In genomic region chr14:74611672-74612345, GRCh38 we compare ENCODE assay signal across 8 cellular contexts. TPM values are rescaled to one million over a fixed set of nuclear protein-coding genes. Genes with fewer than 3 reads are reported as not detected.
DNase-seq lines count a peak whose midpoint lies in the region; ATAC-seq and TF ChIP-seq lines count a peak whose summit lies in the region.

Gene LTBP2 (minus strand): TSS chr14:74612237. CDS start chr14:74611944, 293 bp downstream.

- peaks cover 27% of the 10 kb centered on the region for H3K4me1 Mint-ChIP-seq in activated T-helper 2 cell treated with anti-CD3 and anti-CD28 coated beads, Interferon-gamma antibody, Interleukin-2, Interleukin-4, amounts not matched to agents 10 μg/mL and 5 μg/mL and 100 μg/mL, durations not matched to agents 14 hours and 24 hours and 36 hours (ENCODE audit: low read depth)

- H2AFZ ChIP-seq in trophoblast cell (ENCODE audit: insufficient read depth, low read length, poor library complexity): peak within 1 kb of the TSS; percentile 38

- H3K36me3 Mint-ChIP-seq in activated T-helper 2 cell treated with anti-CD3 and anti-CD28 coated beads, Interferon-gamma antibody, Interleukin-2, Interleukin-4, amounts not matched to agents 10 μg/mL and 5 μg/mL and 100 μg/mL, durations not matched to agents 14 hours and 24 hours and 36 hours (ENCODE audit: low read depth): no peaks in the 10 kb centered on the region

- H3K4me1 ChIP-seq in A673 (ENCODE audit: insufficient read depth, low read length, poor library complexity, severe bottlenecking) (peaks cover 17% of the 10 kb centered on the region), HEK293 (ENCODE audit: control insufficient read depth, insufficient read depth, low read length) (peaks cover 3% of the 10 kb centered on the region; the same call in 1 of the 2 replicates), trophoblast cell (ENCODE audit: control insufficient read depth in 1 of 2, insufficient read depth in 2 of 2, low read length in 2 of 2) (peaks cover 3 to 7% of the 10 kb centered on the region in 2 experiments)

- POLR2A ChIA-PET in A673 (lab: Charles Lee; ENCODE audit: low non-redundant PET): no interaction called here
- POLR2A ChIA-PET in HEK293 (lab: Yijun Ruan, JAX): interaction anchor here (1.0 kb wide), 1 partner anchor 309 kb away, joined by 3 read pairs; the partner anchor contains the start of gene ABCD4

- H4K8ac ChIP-seq in trophoblast cell (ENCODE audit: low read depth, low read length): peak within 1 kb of the TSS; percentile 42

- H3K27me3 Mint-ChIP-seq in activated T-helper 2 cell treated with anti-CD3 and anti-CD28 coated beads, Interferon-gamma antibody, Interleukin-2, Interleukin-4, amounts not matched to agents 10 μg/mL and 5 μg/mL and 100 μg/mL, durations not matched to agents 14 hours and 24 hours and 36 hours (ENCODE audit: low read depth): peaks cover 43% of the 10 kb centered on the region

- intact Hi-C loops in A673 (cut with micrococcal nuclease; ENCODE audit: unreplicated experiment) (no loop called here), Right ventricle myocardium inferior (cut with DNase I) (loop anchor here (5.0 kb wide), 4 partner anchors 60 to 250 kb away; partner anchors contain the start of genes AREL1 and FCF1)
- intact Hi-C loops in activated T-helper 2 cell treated with anti-CD3 and anti-CD28 coated beads, Interferon-gamma antibody, Interleukin-2, Interleukin-4, amounts not matched to agents 10 μg/mL and 5 μg/mL and 100 μg/mL, durations not matched to agents 14 hours and 24 hours and 36 hours (cut with micrococcal nuclease): loop anchor here (5.0 kb wide), 1 partner anchor 250 kb away; no protein-coding TSS in a partner anchor

- H2BK5ac ChIP-seq in trophoblast cell (ENCODE audit: low read depth, low read length, poor library complexity): no peak within 1 kb of the TSS

- H2BK12ac ChIP-seq in trophoblast cell (ENCODE audit: low read length): no peak within 1 kb of the TSS

- H3K4me2 ChIP-seq in trophoblast cell (ENCODE audit: low read length): peak within 1 kb of the TSS; percentile 67

- WGBS in trophoblast cell (ENCODE audit: extremely low coverage, insufficient coverage, insufficient read length): no CpG with 5 or more reads among the region's 70 CpGs

- DNase-seq in A673 (ENCODE audit: low spot score): peak; percentile 25
- no peak for DNase-seq in activated T-helper 2 cell treated with anti-CD3 and anti-CD28 coated beads, Interferon-gamma antibody, Interleukin-2, Interleukin-4, amounts not matched to agents 10 μg/mL and 5 μg/mL and 100 μg/mL, durations not matched to agents 14 hours and 24 hours and 36 hours (ENCODE audit: low spot score)
- DNase-seq in Right ventricle myocardium inferior (ENCODE audit: missing footprints): no peak
- peak in 1 of 2 donors; percentile 16 for DNase-seq in trophoblast cell
- no peak for DNase-seq in NCI-H345 (lab: John Stamatoyannopoulos, UW)
- no peak for DNase-seq in DMS153 (lab: John Stamatoyannopoulos, UW)

- H4K12ac ChIP-seq in trophoblast cell (ENCODE audit: low read depth, low read length): no peak within 1 kb of the TSS

- no peak within 1 kb of the TSS for H3K23ac ChIP-seq in trophoblast cell (ENCODE audit: low read length)

- no peaks in the 10 kb centered on the region for H3K9me3 Mint-ChIP-seq in activated T-helper 2 cell treated with anti-CD3 and anti-CD28 coated beads, Interferon-gamma antibody, Interleukin-2, Interleukin-4, amounts not matched to agents 10 μg/mL and 5 μg/mL and 100 μg/mL, durations not matched to agents 14 hours and 24 hours and 36 hours

- H3K9me3 ChIP-seq in A673 (ENCODE audit: low read depth, low read length, poor library complexity, severe bottlenecking): no peaks in the 10 kb centered on the region
- no peaks in the 10 kb centered on the region for H3K9me3 ChIP-seq in HEK293 (ENCODE audit: control insufficient read depth, insufficient read depth, low read depth, low read length)
- H3K9me3 ChIP-seq in trophoblast cell (ENCODE audit: insufficient read depth, low read depth, low read length): peaks cover 2% of the 10 kb centered on the region

- H3K27ac ChIP-seq in A673 (ENCODE audit: low read depth, low read length, poor library complexity, severe bottlenecking) (no peak within 1 kb of the TSS), HEK293 (ENCODE audit: extremely low read depth, low read depth, low read length) (peak within 1 kb of the TSS; percentile 49; the same call in 1 of the 2 replicates), trophoblast cell (ENCODE audit: low read depth, low read length) (no peak within 1 kb of the TSS)

- no peaks in the 10 kb centered on the region for H3K36me3 ChIP-seq in A673 (ENCODE audit: insufficient read depth, low read length, poor library complexity, severe bottlenecking)
- H3K36me3 ChIP-seq in HEK293 (ENCODE audit: control insufficient read depth in 2 of 2, insufficient read depth in 1 of 2, low read length in 2 of 2): no peaks in the 10 kb centered on the region
- H3K36me3 ChIP-seq in trophoblast cell (ENCODE audit: control insufficient read depth in 1 of 2, insufficient read depth in 2 of 2, low read length in 2 of 2): no peaks in the 10 kb centered on the region

- H3K27me3 ChIP-seq in A673 (replicated peaks; ENCODE audit: insufficient read depth, low read depth, low read length, poor library complexity) (peaks cover 27% of the 10 kb centered on the region), trophoblast cell (ENCODE audit: insufficient read depth, low read length) (peaks cover 22% of the 10 kb centered on the region)

- TF ChIP-seq CTCF in A673 (conservative IDR thresholded peaks at IDR 0.05; ENCODE audit: low read depth, low read length) (no peak), HEK293 (tag by site-specific recombination; IDR thresholded peaks at IDR 0.05) (no peak)

- no peak within 1 kb of the TSS for H3K9ac ChIP-seq in trophoblast cell (ENCODE audit: low read length)

- H3K4me3 Mint-ChIP-seq in activated T-helper 2 cell treated with anti-CD3 and anti-CD28 coated beads, Interferon-gamma antibody, Interleukin-2, Interleukin-4, amounts not matched to agents 10 μg/mL and 5 μg/mL and 100 μg/mL, durations not matched to agents 14 hours and 24 hours and 36 hours (ENCODE audit: low read depth): peak within 1 kb of the TSS; percentile 70

- H3K79me1 ChIP-seq in trophoblast cell (ENCODE audit: low read length): peaks cover 10% of the 10 kb centered on the region

- peak within 1 kb of the TSS; percentile 59 for H3K14ac ChIP-seq in trophoblast cell (ENCODE audit: low read length)

- BruUV-seq in A673 (replicated peaks; lab: Mats Ljungman, UMichigan): no TSS peak

- peak; percentile 42 for ATAC-seq in Right ventricle myocardium inferior
- ATAC-seq in HG03097 (IDR thresholded peaks at IDR 0.05; ENCODE audit: low FRiP score, unreplicated experiment): no peak

- CTCF ChIA-PET in A673 (lab: Charles Lee): interaction anchor here (1.1 kb wide), 2 partner anchors 13 to 293 kb away, joined by 3 read pairs; no protein-coding TSS in a partner anchor
- CTCF ChIA-PET in HEK293 (lab: Yijun Ruan, JAX): interaction anchor here (0.5 to 3.2 kb wide), 26 partner anchors 10 to 580 kb away, joined by 3 to 18 read pairs (median 3); partner anchors contain the start of genes ISCA2, NPC2 and YLPM1

- H2AK5ac ChIP-seq in trophoblast cell (ENCODE audit: low read length): no peak within 1 kb of the TSS

- H2BK120ac ChIP-seq in trophoblast cell (ENCODE audit: insufficient read depth, low read length, poor library complexity): peak within 1 kb of the TSS; percentile 3

- no peaks in the 10 kb centered on the region for H3K79me2 ChIP-seq in trophoblast cell (ENCODE audit: control insufficient read depth, insufficient read depth, low read length, poor library complexity)

- H3K4me3 ChIP-seq in A673 (ENCODE audit: low read depth, low read length, poor library complexity, severe bottlenecking) (peak within 1 kb of the TSS; percentile 46), HEK293 (ENCODE audit: low read depth, low read length) (peak within 1 kb of the TSS; percentile 61), trophoblast cell (ENCODE audit: low read depth, low read length) (peak within 1 kb of the TSS; percentile 70)

- no peak within 1 kb of the TSS for H3K27ac Mint-ChIP-seq in activated T-helper 2 cell treated with anti-CD3 and anti-CD28 coated beads, Interferon-gamma antibody, Interleukin-2, Interleukin-4, amounts not matched to agents 10 μg/mL and 5 μg/mL and 100 μg/mL, durations not matched to agents 14 hours and 24 hours and 36 hours

- no peak within 1 kb of the TSS for H3K4ac ChIP-seq in trophoblast cell (ENCODE audit: low read depth, low read length)

- peak within 1 kb of the TSS; percentile 63 for H4K91ac ChIP-seq in trophoblast cell (ENCODE audit: low read depth, low read length)

- peak within 1 kb of the TSS; percentile 21 for H3K18ac ChIP-seq in trophoblast cell (ENCODE audit: low read length)

TF ChIP-seq in HEK293, 187 proteins besides CTCF, POLR2A, EP300 and RAD21:
- TF ChIP-seq ZNF292 (tag by site-specific recombination; IDR thresholded peaks at IDR 0.05; ENCODE audit: borderline replicate concordance, low read depth): no peak
- peak; percentile 68 for TF ChIP-seq EGR2 (tag by site-specific recombination; IDR thresholded peaks at IDR 0.05; ENCODE audit: low read depth)

RNA-seq across cellular contexts. Expression of gene LTBP2, which starts in this region (rescaled TPM):
- 0.26 and 0.57 TPM in 2 replicates for total RNA-seq in A673 (2021)
- 0.07 and 0.23 TPM in 2 replicates for total RNA-seq in activated T-helper 2 cell treated with anti-CD3 and anti-CD28 coated beads, Interferon-gamma antibody, Interleukin-2, Interleukin-4, amounts not matched to agents 10 μg/mL and 5 μg/mL and 100 μg/mL, durations not matched to agents 14 hours and 24 hours and 36 hours
- total RNA-seq in Right ventricle myocardium inferior: 7.6 TPM
- 3.7 and 4.1 TPM in 2 replicates for polyA plus RNA-seq in trophoblast cell (2013)

Comparison
In these comparisons a context has a peak if more than half of its experiments do, and no peak if none do; other contexts are left out.
1. Peak in DNase-seq and H3K4me3 ChIP-seq in A673; RNA of the gene not detected or under 1 TPM.